ENCODE assay signal across 8 cellular contexts in genomic region chr11:70397336-70397982, GRCh38. TPM values are rescaled to one million over a fixed set of nuclear protein-coding genes. Genes with fewer than 3 reads are reported as not detected.
A peak's percentile ranks its signal among the peaks of the same experiment; 100 is the strongest.
DNase-seq lines count a peak whose midpoint lies in the region; ATAC-seq and TF ChIP-seq lines count a peak whose summit lies in the region.

No MANE protein-coding gene starts in this region.

- TF ChIP-seq EP300 in tibial nerve (IDR thresholded peaks at IDR 0.05), result no peak

- H3K4me3 ChIP-seq in brain microvascular endothelial cell (ENCODE audit: low read depth, low read length), result peak overlapping the region; percentile 77
- peak overlapping the region; percentile 94 for H3K4me3 ChIP-seq in lower leg skin (ENCODE audit: low read depth, poor library complexity, severe bottlenecking)
- H3K4me3 ChIP-seq in tibial nerve, result peak overlapping the region; percentile 91 to 98 (median 96)

- WGBS in lower leg skin, 2 donors, result 35 to 56% methylated on average over 18 of the region's 18 CpGs
- 39 to 50% methylated on average over 15 to 18 of the region's 18 CpGs for WGBS in tibial nerve, 2 donors

- H3K9me3 Mint-ChIP-seq in activated naive CD4-positive, alpha-beta T cell treated with anti-CD3 and anti-CD28 coated beads, Interleukin-2, amount 50 U/mL, for 24 hours, result no peaks in the 10 kb centered on the region

- peak overlapping the region; percentile 95 for H3K4me3 Mint-ChIP-seq in activated naive CD4-positive, alpha-beta T cell treated with anti-CD3 and anti-CD28 coated beads, Interleukin-2, amount 50 U/mL, for 24 hours

- TF ChIP-seq CTCF in brain microvascular endothelial cell (IDR thresholded peaks at IDR 0.05; ENCODE audit: low read depth, low read length, missing control alignments) (no peak), lower leg skin (IDR thresholded peaks at IDR 0.05) (no peak), tibial nerve (IDR thresholded peaks at IDR 0.05) (no peak)

- in situ Hi-C loops in brain microvascular endothelial cell (cut with HindIII; ENCODE audit: low pct_ligation_motif_present, low sequenced_read_pairs), result no loop called here

- H3K4me1 ChIP-seq in tibial nerve, result peaks cover 0 to 45% (median 20%) of the 10 kb centered on the region in 4 donors

- TF ChIP-seq POLR2A in lower leg skin (IDR thresholded peaks at IDR 0.05) (no peak), tibial nerve (IDR thresholded peaks at IDR 0.05) (no peak)

- H3K9me3 ChIP-seq in tibial nerve, result no peaks in the 10 kb centered on the region

- intact Hi-C loops in lower leg skin (cut with DNase I; ENCODE audit: low total_unique reads), result no loop called here

- peak overlapping the region; percentile 96 for H3K27ac Mint-ChIP-seq in activated naive CD4-positive, alpha-beta T cell treated with anti-CD3 and anti-CD28 coated beads, Interleukin-2, amount 50 U/mL, for 24 hours

- ATAC-seq in HG03280 (IDR thresholded peaks at IDR 0.05; ENCODE audit: unreplicated experiment), result no peak

- H3K27ac ChIP-seq in brain microvascular endothelial cell (peak overlapping the region; percentile 91), tibial nerve (peak overlapping the region in 3 of 4 donors; percentile 48 to 94 (median 87))

- DNase-seq in activated naive CD4-positive, alpha-beta T cell treated with anti-CD3 and anti-CD28 coated beads, Interleukin-2, amount 50 U/mL, for 16 hours, result no peak
- DNase-seq in NCI-H82 treated with DMSO at 0.1 percent for 48 hours (lab: John Stamatoyannopoulos, UW; ENCODE audit: unreplicated experiment) (peak; percentile 10), brain microvascular endothelial cell (peak; percentile 14), lower leg skin (ENCODE audit: low spot score in 2 of 2) (no peak), tibial nerve (ENCODE audit: low spot score in 2 of 2) (no peak), hypothalamus (lab: John Stamatoyannopoulos, UW) (no peak)

- H3K36me3 ChIP-seq in brain microvascular endothelial cell (replicated peaks) (peaks cover 7% of the 10 kb centered on the region), tibial nerve (no peaks in the 10 kb centered on the region)

- H3K27me3 ChIP-seq in brain microvascular endothelial cell (replicated peaks), result no peaks in the 10 kb centered on the region
- no peaks in the 10 kb centered on the region for H3K27me3 ChIP-seq in tibial nerve

- peaks cover 20% of the 10 kb centered on the region for H3K4me1 Mint-ChIP-seq in activated naive CD4-positive, alpha-beta T cell treated with anti-CD3 and anti-CD28 coated beads, Interleukin-2, amount 50 U/mL, for 24 hours

- H3K36me3 Mint-ChIP-seq in activated naive CD4-positive, alpha-beta T cell treated with anti-CD3 and anti-CD28 coated beads, Interleukin-2, amount 50 U/mL, for 24 hours, result peaks cover 8% of the 10 kb centered on the region

- peaks cover 14% of the 10 kb centered on the region for H3K27me3 Mint-ChIP-seq in activated naive CD4-positive, alpha-beta T cell treated with anti-CD3 and anti-CD28 coated beads, Interleukin-2, amount 50 U/mL, for 24 hours

RNA-seq across cellular contexts. Expression of gene CTTN, which starts 0.9 kb away (rescaled TPM):
- total RNA-seq in lower leg skin, result 100 to 1,000 TPM; 251 to 343 (median 288) TPM
- 100 to 1,000 TPM; 253 to 417 (median 342) TPM for total RNA-seq in tibial nerve

Comparison
In these comparisons a context has a peak if more than half of its experiments do, and no peak if none do; other contexts are left out.
1. DNase-seq: peak in NCI-H82 treated with DMSO at 0.1 percent for 48 hours (single experiment) and brain microvascular endothelial cell (single experiment); none in activated naive CD4-positive, alpha-beta T cell treated with anti-CD3 and anti-CD28 coated beads, Interleukin-2, amount 50 U/mL, for 16 hours (single experiment), lower leg skin (0 of 2), tibial nerve (0 of 2) and hypothalamus (0 of 51).
2. Peak in every context shown above with its lines, with median percentiles within 50 percentile points of each other: H3K4me3 ChIP-seq.